ENCODE assay signal across 9 cellular contexts in genomic region chr5:132065351-132065937, GRCh38. TPM values are rescaled to one million over a fixed set of nuclear protein-coding genes. Genes with fewer than 3 reads are reported as not detected.
A peak's percentile ranks its signal among the peaks of the same experiment; 100 is the strongest.
DNase-seq lines count a peak whose midpoint lies in the region; ATAC-seq and TF ChIP-seq lines count a peak whose summit lies in the region.
"Had no signal": no experiment of that assay in that cellular context is flagged by ENCODE, and none has a peak within 500 bp of the region (broad histone marks: within the 10 kb centered on the region; RNA-seq: fewer than 3 reads in every experiment).

No MANE protein-coding gene starts in this region.

- no peak overlapping the region for H2AFZ ChIP-seq in OCI-LY3 (ENCODE audit: low read depth, low read length)

- intact Hi-C loops in activated T-helper 1 cell treated with anti-CD3 and anti-CD28 coated beads, Interleukin-12 subunit alpha, Interleukin-12 subunit beta, Interleukin-2, Interleukin-4 antibody, amounts not matched to agents 30 ng/mL and 10 ng/mL and 1 ng/mL, durations not matched to agents 14 hours and 24 hours and 36 hours (cut with micrococcal nuclease), result loop anchor here (1.0 to 2.0 kb wide), 7 partner anchors 69 to 436 kb away; partner anchors contain the start of genes P4HA2, RAPGEF6 and SLC22A4

- H4K20me1 ChIP-seq in OCI-LY3 (ENCODE audit: insufficient read depth, low read length), result no peaks in the 10 kb centered on the region

- H3K27me3 Mint-ChIP-seq in activated T-helper 1 cell treated with anti-CD3 and anti-CD28 coated beads, Interleukin-12 subunit alpha, Interleukin-12 subunit beta, Interleukin-2, Interleukin-4 antibody, amounts not matched to agents 30 ng/mL and 10 ng/mL and 1 ng/mL, durations not matched to agents 14 hours and 24 hours and 36 hours (ENCODE audit: insufficient read depth), result peaks cover 3% of the 10 kb centered on the region
- H3K27me3 Mint-ChIP-seq: activated naive CD4-positive, alpha-beta T cell treated with anti-CD3 and anti-CD28 coated beads, Interleukin-2, amount 50 U/mL, for 24 hours had no signal

- peak; percentile 47 for ATAC-seq in HG03432 (IDR thresholded peaks at IDR 0.05; ENCODE audit: unreplicated experiment)
- ATAC-seq in GM21360 (IDR thresholded peaks at IDR 0.05; ENCODE audit: unreplicated experiment), result no peak

- no peak overlapping the region for H3K4me3 ChIP-seq in OCI-LY3 (ENCODE audit: low read length)

- H3K9ac ChIP-seq in OCI-LY3 (ENCODE audit: low read length), result no peak overlapping the region

- no peaks in the 10 kb centered on the region for H3K36me3 ChIP-seq in OCI-LY3 (replicated peaks; ENCODE audit: low read depth, low read length)

- peak; percentile 0 for DNase-seq in NCI-H1092 treated with DMSO at 0.1 percent for 48 hours (lab: John Stamatoyannopoulos, UW)
- DNase-seq in NCI-H1092 (lab: John Stamatoyannopoulos, UW), result no peak
- DNase-seq in activated T-helper 1 cell treated with anti-CD3 and anti-CD28 coated beads, Interleukin-12 subunit alpha, Interleukin-12 subunit beta, Interleukin-2, Interleukin-4 antibody, amounts not matched to agents 30 ng/mL and 10 ng/mL and 1 ng/mL, durations not matched to agents 14 hours and 24 hours and 36 hours (ENCODE audit: low spot score), result peak; percentile 43
- DNase-seq in germinal center (ENCODE audit: low spot score), result peak; percentile 35
- DNase-seq in retina, result peak; percentile 48

- no peaks in the 10 kb centered on the region for H3K9me3 ChIP-seq in OCI-LY3 (ENCODE audit: insufficient read depth, low read length)

- H3K4me2 ChIP-seq in OCI-LY3 (ENCODE audit: low read length), result no peak overlapping the region

- H3K79me2 ChIP-seq in OCI-LY3 (ENCODE audit: low read length), result no peaks in the 10 kb centered on the region

- no peak overlapping the region for H3K27ac ChIP-seq in OCI-LY3 (ENCODE audit: low read length)

- TF ChIP-seq CTCF in OCI-LY3 (IDR thresholded peaks at IDR 0.05; ENCODE audit: low read depth, low read length), result peak; percentile 64

- H3K27ac Mint-ChIP-seq in activated T-helper 1 cell treated with anti-CD3 and anti-CD28 coated beads, Interleukin-12 subunit alpha, Interleukin-12 subunit beta, Interleukin-2, Interleukin-4 antibody, amounts not matched to agents 30 ng/mL and 10 ng/mL and 1 ng/mL, durations not matched to agents 14 hours and 24 hours and 36 hours, result peak overlapping the region; percentile 86

- H3K9me3 Mint-ChIP-seq in activated T-helper 1 cell treated with anti-CD3 and anti-CD28 coated beads, Interleukin-12 subunit alpha, Interleukin-12 subunit beta, Interleukin-2, Interleukin-4 antibody, amounts not matched to agents 30 ng/mL and 10 ng/mL and 1 ng/mL, durations not matched to agents 14 hours and 24 hours and 36 hours, result no peaks in the 10 kb centered on the region
- H3K9me3 Mint-ChIP-seq: activated naive CD4-positive, alpha-beta T cell treated with anti-CD3 and anti-CD28 coated beads, Interleukin-2, amount 50 U/mL, for 24 hours had no signal

- peaks cover 2% of the 10 kb centered on the region for H3K36me3 Mint-ChIP-seq in activated T-helper 1 cell treated with anti-CD3 and anti-CD28 coated beads, Interleukin-12 subunit alpha, Interleukin-12 subunit beta, Interleukin-2, Interleukin-4 antibody, amounts not matched to agents 30 ng/mL and 10 ng/mL and 1 ng/mL, durations not matched to agents 14 hours and 24 hours and 36 hours (ENCODE audit: low read depth)
- H3K36me3 Mint-ChIP-seq: activated naive CD4-positive, alpha-beta T cell treated with anti-CD3 and anti-CD28 coated beads, Interleukin-2, amount 50 U/mL, for 24 hours had no signal

- peak overlapping the region; percentile 15 for H3K4me3 Mint-ChIP-seq in activated T-helper 1 cell treated with anti-CD3 and anti-CD28 coated beads, Interleukin-12 subunit alpha, Interleukin-12 subunit beta, Interleukin-2, Interleukin-4 antibody, amounts not matched to agents 30 ng/mL and 10 ng/mL and 1 ng/mL, durations not matched to agents 14 hours and 24 hours and 36 hours
- H3K4me3 Mint-ChIP-seq: activated naive CD4-positive, alpha-beta T cell treated with anti-CD3 and anti-CD28 coated beads, Interleukin-2, amount 50 U/mL, for 24 hours had no signal

- peaks cover 5% of the 10 kb centered on the region; the same call in 1 of the 2 replicates for H3K4me1 ChIP-seq in OCI-LY3 (ENCODE audit: low read length)

- H3K27me3 ChIP-seq in OCI-LY3 (ENCODE audit: low read depth, low read length), result no peaks in the 10 kb centered on the region

- H3K4me1 Mint-ChIP-seq in activated T-helper 1 cell treated with anti-CD3 and anti-CD28 coated beads, Interleukin-12 subunit alpha, Interleukin-12 subunit beta, Interleukin-2, Interleukin-4 antibody, amounts not matched to agents 30 ng/mL and 10 ng/mL and 1 ng/mL, durations not matched to agents 14 hours and 24 hours and 36 hours (ENCODE audit: low read depth), result peaks cover 83% of the 10 kb centered on the region

RNA-seq across cellular contexts. Expression of gene IL3, which starts 5.0 kb away (rescaled TPM):
- 94.6 and 98.5 TPM in 2 replicates for total RNA-seq in activated T-helper 1 cell treated with anti-CD3 and anti-CD28 coated beads, Interleukin-12 subunit alpha, Interleukin-12 subunit beta, Interleukin-2, Interleukin-4 antibody, amounts not matched to agents 30 ng/mL and 10 ng/mL and 1 ng/mL, durations not matched to agents 14 hours and 24 hours and 36 hours

RNA-seq across cellular contexts. Expression of gene CSF2, which starts 8.1 kb away (rescaled TPM):
- 1,648 and 1,678 TPM in 2 replicates for total RNA-seq in activated T-helper 1 cell treated with anti-CD3 and anti-CD28 coated beads, Interleukin-12 subunit alpha, Interleukin-12 subunit beta, Interleukin-2, Interleukin-4 antibody, amounts not matched to agents 30 ng/mL and 10 ng/mL and 1 ng/mL, durations not matched to agents 14 hours and 24 hours and 36 hours

RNA-seq across cellular contexts. Expression of gene ACSL6, which starts 54.0 kb away (rescaled TPM):
- 48.1 and 50.6 TPM in 2 replicates for total RNA-seq in activated T-helper 1 cell treated with anti-CD3 and anti-CD28 coated beads, Interleukin-12 subunit alpha, Interleukin-12 subunit beta, Interleukin-2, Interleukin-4 antibody, amounts not matched to agents 30 ng/mL and 10 ng/mL and 1 ng/mL, durations not matched to agents 14 hours and 24 hours and 36 hours
